ENCODE assay signal across 1 cellular context in genomic region chr2:179850188-179850587, GRCh38.
A peak's percentile ranks its signal among the peaks of the same experiment; 100 is the strongest.
TF ChIP-seq lines count a peak whose summit lies in the region.

No MANE protein-coding gene starts in this region.

TF ChIP-seq in SK-N-SH, 30 proteins besides CTCF, POLR2A, EP300 and RAD21 (continued from another document):
- TF ChIP-seq, protein P1, sequence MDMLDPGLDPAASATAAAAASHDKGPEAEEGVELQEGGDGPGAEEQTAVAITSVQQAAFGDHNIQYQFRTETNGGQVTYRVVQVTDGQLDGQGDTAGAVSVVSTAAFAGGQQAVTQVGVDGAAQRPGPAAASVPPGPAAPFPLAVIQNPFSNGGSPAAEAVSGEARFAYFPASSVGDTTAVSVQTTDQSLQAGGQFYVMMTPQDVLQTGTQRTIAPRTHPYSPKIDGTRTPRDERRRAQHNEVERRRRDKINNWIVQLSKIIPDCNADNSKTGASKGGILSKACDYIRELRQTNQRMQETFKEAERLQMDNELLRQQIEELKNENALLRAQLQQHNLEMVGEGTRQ (IDR thresholded peaks at IDR 0.05; ENCODE audit: borderline replicate concordance, low read depth, low read length) = no peak
- TF ChIP-seq GATA2 (CRISPR knock-in tag; IDR thresholded peaks at IDR 0.05) (no peak), NFIC (IDR thresholded peaks at IDR 0.05; ENCODE audit: borderline replicate concordance) (no peak), SIN3A (IDR thresholded peaks at IDR 0.05; ENCODE audit: borderline replicate concordance, low read depth, low read length) (no peak), SMC3 (IDR thresholded peaks at IDR 0.05; ENCODE audit: low read depth, low read length) (no peak), RFX5 (IDR thresholded peaks at IDR 0.05; ENCODE audit: low read length) (no peak), RCOR1 (IDR thresholded peaks at IDR 0.05; ENCODE audit: low read length) (no peak), GABPA (IDR thresholded peaks at IDR 0.05; ENCODE audit: low read depth) (no peak), TEAD4 (IDR thresholded peaks at IDR 0.05; ENCODE audit: borderline replicate concordance, insufficient read depth) (no peak), REST (IDR thresholded peaks at IDR 0.05; ENCODE audit: low read depth, low read length) (no peak), CHD2 (IDR thresholded peaks at IDR 0.05; ENCODE audit: low read length, partially characterized antibody) (no peak), JUND (IDR thresholded peaks at IDR 0.05) (peak; percentile 26; the same call in 1 of the 2 replicates), RXRA (IDR thresholded peaks at IDR 0.05; ENCODE audit: borderline replicate concordance, low read depth) (no peak), EZH2phosphoT487 (IDR thresholded peaks at IDR 0.05; ENCODE audit: borderline replicate concordance, low read depth) (no peak), PBX3 (IDR thresholded peaks at IDR 0.05) (0 out of 2 replicates have a peak, but pooled peaks have one; percentile 6), MXI1 (IDR thresholded peaks at IDR 0.05; ENCODE audit: low read depth, low read length) (no peak), MEF2A (IDR thresholded peaks at IDR 0.05; ENCODE audit: borderline replicate concordance, low read depth) (no peak), FOXM1 (IDR thresholded peaks at IDR 0.05; ENCODE audit: low read depth) (no peak), FOSL2 (IDR thresholded peaks at IDR 0.05; ENCODE audit: borderline replicate concordance, low read depth) (peak; percentile 47; the same call in 1 of the 2 replicates), IRF3 (IDR thresholded peaks at IDR 0.05; ENCODE audit: low read depth, low read length) (no peak)
